21 cellular contexts compared by ENCODE assay signal in the genomic region with DNA sequence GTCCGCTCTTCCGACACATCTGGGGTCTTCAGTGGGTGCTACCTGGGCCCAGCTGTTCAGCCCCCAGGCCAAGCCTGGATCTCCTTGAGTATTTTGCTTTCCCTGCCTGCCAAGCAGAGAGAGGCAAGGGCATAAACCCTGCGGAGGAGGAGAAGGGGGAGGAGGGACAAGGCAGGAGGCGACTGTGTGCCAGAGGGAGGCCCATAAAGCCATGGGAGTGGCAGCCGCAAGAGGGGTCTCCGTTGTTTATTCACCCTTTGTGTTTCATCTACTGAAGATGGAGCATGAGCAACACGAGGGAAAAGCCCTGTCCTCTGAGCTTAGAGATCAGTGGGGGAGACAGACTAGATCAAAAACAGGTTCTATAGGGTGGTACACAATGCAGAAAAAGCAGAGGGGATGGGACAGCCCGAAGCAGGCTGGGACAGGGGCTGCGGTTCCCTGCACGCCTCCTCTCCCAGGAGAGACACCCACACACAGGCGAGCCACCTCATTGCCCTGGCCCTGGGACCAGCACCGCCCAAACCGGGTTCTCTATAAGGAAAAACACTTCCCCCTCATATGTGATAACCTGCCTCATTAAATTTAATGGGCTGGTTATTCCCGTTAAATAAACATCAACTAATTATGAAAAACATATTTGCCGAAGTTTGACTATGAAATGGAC.
"Had no signal": no experiment of that assay in that cellular context is flagged by ENCODE, and none has a peak within 500 bp of the region (broad histone marks: within the 10 kb centered on the region; RNA-seq: fewer than 3 reads in every experiment).

No MANE protein-coding gene starts in this region.

- H3K27me3 Mint-ChIP-seq: activated naive CD4-positive, alpha-beta T cell treated with anti-CD3 and anti-CD28 coated beads, Interleukin-2, amount 50 U/mL, for 24 hours; brain had no signal

- ATAC-seq: activated CD4-positive, CD25-positive, alpha-beta regulatory T cell treated with anti-CD3 and anti-CD28 coated beads, Interleukin-2, amount 50 U/mL, for 24 hours; heart right ventricle; left colon; lower lobe of right lung; right lobe of liver; upper lobe of right lung had no signal

- H3K4me1 ChIP-seq: lower lobe of right lung, right lobe of liver, upper lobe of right lung had no signal

- H3K4me1 Mint-ChIP-seq: activated CD4-positive, alpha-beta T cell treated with anti-CD3 and anti-CD28 coated beads, Interleukin-2, amount 10 ng/mL, durations not matched to agents 24 days and 14 days; activated naive CD4-positive, alpha-beta T cell treated with anti-CD3 and anti-CD28 coated beads, Interleukin-2, amount 50 U/mL, for 24 hours had no signal

- H3K9me3 Mint-ChIP-seq: activated CD4-positive, alpha-beta T cell treated with anti-CD3 and anti-CD28 coated beads, Interleukin-2, amount 10 ng/mL, durations not matched to agents 24 days and 14 days; activated naive CD4-positive, alpha-beta T cell treated with anti-CD3 and anti-CD28 coated beads, Interleukin-2, amount 50 U/mL, for 24 hours; T-helper 1 cell treated with Interleukin-12 subunit alpha and Interleukin-12 subunit beta and Interleukin-4 antibody, amounts not matched to agents 30 μg/mL and 1 μg/mL, for 36 hours had no signal

- H3K27me3 ChIP-seq: ovary, right lobe of liver, upper lobe of right lung had no signal

- H3K9me3 ChIP-seq: heart right ventricle, lower lobe of right lung, ovary, right lobe of liver, thoracic aorta, upper lobe of right lung had no signal

- DNase-seq: activated CD4-positive, alpha-beta memory T cell treated with anti-CD3 and anti-CD28 coated beads, Interleukin-2, amount 10 ng/mL, durations not matched to agents 7 days and 5 days; activated CD4-positive, alpha-beta T cell treated with anti-CD3 and anti-CD28 coated beads, Interleukin-2, amount 10 ng/mL, durations not matched to agents 24 days and 14 days; activated gamma-delta T cell treated with Interleukin-2 at 50 U/mL for 16 hours; aorta; effector CD4-positive, alpha-beta T cell; foreskin fibroblast; heart right ventricle; islet precursor cell; left colon; lower lobe of right lung; naive B cell; ovary; right lobe of liver; stimulated activated CD4-positive, alpha-beta T cell treated with anti-CD3 and anti-CD28 coated beads, Interleukin-1b, Interleukin-23, amount 100 ng/mL, for 48 hours; upper lobe of right lung had no signal

- H3K27ac Mint-ChIP-seq: activated CD4-positive, alpha-beta memory T cell treated with anti-CD3 and anti-CD28 coated beads, Interleukin-2, amount 10 ng/mL, durations not matched to agents 7 days and 5 days; activated CD4-positive, alpha-beta T cell treated with anti-CD3 and anti-CD28 coated beads, Interleukin-2, amount 10 ng/mL, durations not matched to agents 24 days and 14 days; activated naive CD4-positive, alpha-beta T cell treated with anti-CD3 and anti-CD28 coated beads, Interleukin-2, amount 50 U/mL, for 24 hours; naive B cell; T-helper 1 cell treated with Interleukin-12 subunit alpha and Interleukin-12 subunit beta and Interleukin-4 antibody, amounts not matched to agents 30 μg/mL and 1 μg/mL, for 36 hours had no signal

- H3K36me3 ChIP-seq: heart right ventricle, lower lobe of right lung, ovary, right lobe of liver, thoracic aorta, upper lobe of right lung had no signal

- H3K27ac ChIP-seq: heart right ventricle, lower lobe of right lung, ovary, right lobe of liver, skin epidermis, thoracic aorta, upper lobe of right lung had no signal

- H3K4me3 Mint-ChIP-seq: activated CD4-positive, alpha-beta memory T cell treated with anti-CD3 and anti-CD28 coated beads, Interleukin-2, amount 10 ng/mL, durations not matched to agents 7 days and 5 days; activated CD4-positive, alpha-beta T cell treated with anti-CD3 and anti-CD28 coated beads, Interleukin-2, amount 10 ng/mL, durations not matched to agents 24 days and 14 days; activated naive CD4-positive, alpha-beta T cell treated with anti-CD3 and anti-CD28 coated beads, Interleukin-2, amount 50 U/mL, for 24 hours; brain; naive B cell; T-helper 1 cell treated with Interleukin-12 subunit alpha and Interleukin-12 subunit beta and Interleukin-4 antibody, amounts not matched to agents 30 μg/mL and 1 μg/mL, for 36 hours had no signal

- H3K36me3 Mint-ChIP-seq: activated naive CD4-positive, alpha-beta T cell treated with anti-CD3 and anti-CD28 coated beads, Interleukin-2, amount 50 U/mL, for 24 hours; naive B cell had no signal

- H3K4me3 ChIP-seq: heart right ventricle, lower lobe of right lung, ovary, right lobe of liver, skin epidermis, thoracic aorta, upper lobe of right lung had no signal
